In genomic region chr5:175868348-175868723, GRCh38 we compare ENCODE assay signal across 1 cellular context.
TF ChIP-seq lines count a peak whose summit lies in the region.

No MANE protein-coding gene starts in this region.

TF ChIP-seq in HCT116, 20 proteins besides CTCF, POLR2A, EP300 and RAD21 (continued from another document):
- TF ChIP-seq, protein P1, sequence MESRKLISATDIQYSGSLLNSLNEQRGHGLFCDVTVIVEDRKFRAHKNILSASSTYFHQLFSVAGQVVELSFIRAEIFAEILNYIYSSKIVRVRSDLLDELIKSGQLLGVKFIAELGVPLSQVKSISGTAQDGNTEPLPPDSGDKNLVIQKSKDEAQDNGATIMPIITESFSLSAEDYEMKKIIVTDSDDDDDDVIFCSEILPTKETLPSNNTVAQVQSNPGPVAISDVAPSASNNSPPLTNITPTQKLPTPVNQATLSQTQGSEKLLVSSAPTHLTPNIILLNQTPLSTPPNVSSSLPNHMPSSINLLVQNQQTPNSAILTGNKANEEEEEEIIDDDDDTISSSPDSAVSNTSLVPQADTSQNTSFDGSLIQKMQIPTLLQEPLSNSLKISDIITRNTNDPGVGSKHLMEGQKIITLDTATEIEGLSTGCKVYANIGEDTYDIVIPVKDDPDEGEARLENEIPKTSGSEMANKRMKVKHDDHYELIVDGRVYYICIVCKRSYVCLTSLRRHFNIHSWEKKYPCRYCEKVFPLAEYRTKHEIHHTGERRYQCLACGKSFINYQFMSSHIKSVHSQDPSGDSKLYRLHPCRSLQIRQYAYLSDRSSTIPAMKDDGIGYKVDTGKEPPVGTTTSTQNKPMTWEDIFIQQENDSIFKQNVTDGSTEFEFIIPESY (IDR thresholded peaks at IDR 0.05; ENCODE audit: extremely low read depth, insufficient replicate concordance, low read length) = no peak
- TF ChIP-seq JUND (IDR thresholded peaks at IDR 0.05) (no peak), EGR1 (IDR thresholded peaks at IDR 0.05; ENCODE audit: low read depth) (no peak), EZH2 (IDR thresholded peaks at IDR 0.05) (no peak), POLR2AphosphoS5 (IDR thresholded peaks at IDR 0.05; ENCODE audit: low read depth, low read length) (no peak), EZH2phosphoT487 (IDR thresholded peaks at IDR 0.05; ENCODE audit: borderline replicate concordance) (no peak)
